1 cellular context compared by ENCODE assay signal in genomic region chr5:137836301-137836700, GRCh38.
TF ChIP-seq lines count a peak whose summit lies in the region.

No MANE protein-coding gene starts in this region.

TF ChIP-seq in K562, 482 proteins besides CTCF, POLR2A, EP300 and RAD21:
- TF ChIP-seq E2F5 (CRISPR knock-in tag; IDR thresholded peaks at IDR 0.05) (no peak), ZBTB40 (IDR thresholded peaks at IDR 0.05) (peak; percentile 69), ZBTB40 (CRISPR knock-in tag; IDR thresholded peaks at IDR 0.05) (no peak)
